29 cellular contexts compared by ENCODE assay signal in genomic region chr18:8114480-8114879, GRCh38.
"Had no signal": no experiment of that assay in that cellular context is flagged by ENCODE, and none has a peak within 500 bp of the region (broad histone marks: within the 10 kb centered on the region; RNA-seq: fewer than 3 reads in every experiment).

No MANE protein-coding gene starts in this region.

- H3K27me3 ChIP-seq: ascending aorta, brain microvascular endothelial cell, dorsolateral prefrontal cortex had no signal

- H3K9me3 ChIP-seq: ascending aorta had no signal

- H3K4me1 ChIP-seq: ascending aorta had no signal

- H3K36me3 ChIP-seq: ascending aorta, brain microvascular endothelial cell, WERI-Rb-1 had no signal

- FAIRE-seq: bronchial epithelial cell had no signal

- DNase-seq: activated B cell treated with CpG ODN at 0.5 μM for 24 hours; activated CD4-positive, alpha-beta T cell treated with anti-CD3 and anti-CD28 coated beads for 48 hours; activated CD4-positive, alpha-beta T cell treated with anti-CD3 and anti-CD28 coated beads, Interleukin-2, amount 50 U/mL, for 1 hour; activated CD4-positive, alpha-beta T cell treated with anti-CD3 and anti-CD28 coated beads, Interleukin-2, amount 50 U/mL, for 48 hours; activated CD8-positive, alpha-beta memory T cell treated with anti-CD3 and anti-CD28 coated beads, Interleukin-2, amount 10 ng/mL, durations not matched to agents 7 days and 5 days; activated CD8-positive, alpha-beta memory T cell treated with anti-CD3 and anti-CD28 coated beads, Interleukin-2, amount 50 U/mL, for 4 hours; activated CD8-positive, alpha-beta T cell treated with anti-CD3 and anti-CD28 coated beads, Interleukin-2, amount 10 ng/mL, durations not matched to agents 7 days and 5 days; activated gamma-delta T cell; activated naive CD4-positive, alpha-beta T cell; activated naive CD4-positive, alpha-beta T cell treated with anti-CD3 and anti-CD28 coated beads, Interleukin-2, amount 10 ng/mL, durations not matched to agents 7 days and 5 days; activated naive CD8-positive, alpha-beta T cell treated with anti-CD3 and anti-CD28 coated beads, Interleukin-2, amount 10 ng/mL, durations not matched to agents 7 days and 5 days; activated T-cell treated with anti-CD3 and anti-CD28 coated beads, Interleukin-2, amount 50 U/mL, for 1 hour; activated T-cell treated with anti-CD3 and anti-CD28 coated beads, Interleukin-2, amount 50 U/mL, for 72 hours; brain microvascular endothelial cell; dorsolateral prefrontal cortex; effector memory CD4-positive, alpha-beta T cell; endodermal cell; foreskin fibroblast; head of caudate nucleus; T-helper 1 cell; T-helper 17 cell; T1000; WERI-Rb-1 had no signal

- H3K4me3 ChIP-seq: ascending aorta, coronary artery, dorsolateral prefrontal cortex had no signal

- H3K27ac ChIP-seq: ascending aorta, brain microvascular endothelial cell, coronary artery, dorsolateral prefrontal cortex, WERI-Rb-1 had no signal

- ATAC-seq: activated CD4-positive, CD25-positive, alpha-beta regulatory T cell treated with anti-CD3 and anti-CD28 coated beads, Interleukin-2, amount 50 U/mL, for 24 hours; activated CD8-positive, alpha-beta memory T cell treated with anti-CD3 and anti-CD28 coated beads, Interleukin-2, amount 10 ng/mL, durations not matched to agents 7 days and 5 days; activated CD8-positive, alpha-beta T cell treated with anti-CD3 and anti-CD28 coated beads, Interleukin-2, amount 10 ng/mL, durations not matched to agents 7 days and 5 days; activated naive CD4-positive, alpha-beta T cell treated with anti-CD3 and anti-CD28 coated beads, Interleukin-2, amount 50 U/mL, for 72 hours; activated T-cell treated with anti-CD3 and anti-CD28 coated beads, Interleukin-2, amount 50 U/mL, for 72 hours; esophagus mucosa; T-helper 17 cell had no signal
